In the genomic region with DNA sequence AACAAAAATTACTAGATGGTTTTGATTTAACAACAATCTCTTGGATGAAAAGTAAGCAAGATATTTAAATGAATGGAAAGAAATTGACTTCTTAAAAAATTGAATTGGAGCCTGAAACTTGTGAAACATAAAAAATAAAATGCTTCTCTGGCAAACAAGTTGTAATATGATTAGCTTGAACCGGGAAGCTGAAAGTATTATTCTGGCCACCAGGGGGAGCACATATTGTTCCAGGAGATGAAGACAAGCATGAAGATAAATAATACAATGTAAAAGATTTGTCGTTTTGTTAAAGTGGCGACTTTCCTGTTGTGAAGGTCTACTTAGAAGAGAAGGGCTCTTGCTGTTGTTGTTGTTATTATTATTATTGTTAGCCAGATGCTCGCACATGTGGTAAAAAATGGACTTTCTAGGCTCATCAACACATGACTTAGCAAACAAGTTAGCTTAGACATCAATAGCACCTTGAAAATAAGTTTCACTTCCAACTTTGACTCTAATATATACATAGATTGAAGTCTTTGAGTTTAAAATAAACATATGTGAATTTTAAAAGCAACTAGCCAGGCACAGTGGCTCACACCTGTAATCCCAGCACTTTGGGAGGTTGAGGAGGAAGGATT, we compare ENCODE assay signal across 8 cellular contexts. TPM values are rescaled to one million over a fixed set of nuclear protein-coding genes. Genes with fewer than 3 reads are reported as not detected.
DNase-seq lines count a peak whose midpoint lies in the region; ATAC-seq, FAIRE-seq and TF ChIP-seq lines count a peak whose summit lies in the region.

No MANE protein-coding gene starts in this region.

- no peaks in the 10 kb centered on the region for H4K20me1 ChIP-seq in PC-3 (ENCODE audit: low read length)

- H3K27me3 Mint-ChIP-seq in mesothelial cell of epicardium (ENCODE audit: low read depth), result peaks cover 50% of the 10 kb centered on the region

- CTCF ChIA-PET in PC-3 (lab: Charles Lee), result interaction anchor here (0.5 to 1.0 kb wide), 5 partner anchors 9 to 1621 kb away, joined by 3 to 10 read pairs (median 4); no protein-coding TSS in a partner anchor

- H2AFZ ChIP-seq in PC-3 (ENCODE audit: low read length), result no peak overlapping the region

- H3K4me1 ChIP-seq in right atrium auricular region (no peaks in the 10 kb centered on the region), PC-3 (ENCODE audit: insufficient read depth, low read length) (no peaks in the 10 kb centered on the region)

- intact Hi-C loops in Right ventricle myocardium superior (cut with DNase I) (loop anchor here (10.0 kb wide), 1 partner anchor 595 kb away; no protein-coding TSS in a partner anchor), PC-3 (cut with micrococcal nuclease) (loop anchor here (1.0 kb wide), 1 partner anchor 593 kb away; no protein-coding TSS in a partner anchor)

- BruUV-seq in PC-3 (replicated peaks; lab: Mats Ljungman, UMichigan), result no TSS peak

- H3K9me3 Mint-ChIP-seq in mesothelial cell of epicardium, result no peaks in the 10 kb centered on the region

- H3K4me3 ChIP-seq in right atrium auricular region, result no peak overlapping the region
- H3K4me3 ChIP-seq in PC-3 (ENCODE audit: low read length), result no peak overlapping the region
- no peak overlapping the region for H3K4me3 ChIP-seq in cardiac fibroblast (replicated peaks in 1 of 2; ENCODE audit: low read depth in 2 of 2, low read length in 2 of 2)

- H3K4me2 ChIP-seq in PC-3 (ENCODE audit: low read length), result peak overlapping the region; percentile 36; the same call in 1 of the 2 replicates

- TF ChIP-seq CTCF in right atrium auricular region (IDR thresholded peaks at IDR 0.05) (peak; percentile 50 to 83), PC-3 (conservative IDR thresholded peaks at IDR 0.05; ENCODE audit: low read depth, low read length) (peak; percentile 95), cardiac fibroblast (IDR thresholded peaks at IDR 0.05; ENCODE audit: low read depth, low read length) (peak; percentile 66), mesothelial cell of epicardium (IDR thresholded peaks at IDR 0.05; ENCODE audit: unreplicated experiment) (peak; percentile 97)

- no peaks in the 10 kb centered on the region for H3K27me3 ChIP-seq in right atrium auricular region
- H3K27me3 ChIP-seq in PC-3 (ENCODE audit: low read length), result peaks cover 40% of the 10 kb centered on the region

- DNase-seq in right atrium auricular region (ENCODE audit: low spot score), result peak; percentile 72
- no peak for DNase-seq in Right ventricle myocardium superior
- DNase-seq in KBM-7, result peak; percentile 66
- peak; percentile 84 for DNase-seq in PC-3
- peak; percentile 71 to 82 for DNase-seq in cardiac fibroblast (ENCODE audit: low read depth in 2 of 2)
- peak in 1 of 2 experiments; percentile 79 for DNase-seq in mesothelial cell of epicardium (ENCODE audit: low spot score in 2 of 2, unreplicated experiment in 2 of 2)
- peak; percentile 41 for DNase-seq in urothelium cell line (ENCODE audit: low spot score)

- H3K9me3 ChIP-seq in right atrium auricular region, result no peaks in the 10 kb centered on the region
- no peaks in the 10 kb centered on the region for H3K9me3 ChIP-seq in PC-3 (ENCODE audit: low read length)

- no peaks in the 10 kb centered on the region for H3K4me1 Mint-ChIP-seq in mesothelial cell of epicardium

- no peaks in the 10 kb centered on the region for H3K79me2 ChIP-seq in PC-3 (ENCODE audit: low read length)

- H3K9ac ChIP-seq in PC-3 (ENCODE audit: low read length), result no peak overlapping the region

- no peaks in the 10 kb centered on the region for H3F3A ChIP-seq in PC-3 (ENCODE audit: low read length, unreplicated experiment)

- no peaks in the 10 kb centered on the region for H3K9me2 ChIP-seq in PC-3 (replicated peaks; ENCODE audit: low read length)

- ATAC-seq in Right ventricle myocardium superior (ENCODE audit: poor library complexity) (no peak), PC-3 (peak; percentile 48; the same call in 1 of the 2 replicates), GM21447 (IDR thresholded peaks at IDR 0.05; ENCODE audit: unreplicated experiment) (no peak)

- no peak for FAIRE-seq in urothelium cell line (lab: Jason Lieb, UNC)

- H3K27ac ChIP-seq in right atrium auricular region (no peak overlapping the region), PC-3 (ENCODE audit: low read length) (no peak overlapping the region)

- no peak overlapping the region for H3K4me3 Mint-ChIP-seq in mesothelial cell of epicardium

- no peak overlapping the region for H3K27ac Mint-ChIP-seq in mesothelial cell of epicardium

- in situ Hi-C loops in KBM-7 (cut with MboI; ENCODE audit: low pct_unique_long_range_greater_than_20kb, low sequenced_read_pairs), result no loop called here

- no peaks in the 10 kb centered on the region for H3K36me3 ChIP-seq in right atrium auricular region
- H3K36me3 ChIP-seq in PC-3 (ENCODE audit: low read depth, low read length), result no peaks in the 10 kb centered on the region

- POLR2A ChIA-PET in PC-3 (lab: Charles Lee; ENCODE audit: unreplicated experiment), result no interaction called here

- H3K36me3 Mint-ChIP-seq in mesothelial cell of epicardium, result no peaks in the 10 kb centered on the region

RNA-seq across cellular contexts. Expression of a gene that starts 14.2 kb away (rescaled TPM):
- not detected for total RNA-seq in right atrium auricular region
- total RNA-seq in Right ventricle myocardium superior, result not detected
- total RNA-seq in PC-3 (2014; rRNA removed), result not detected in 2 replicates
- not detected in 3 replicates for total RNA-seq in mesothelial cell of epicardium
